28 cellular contexts compared by ENCODE assay signal in the genomic region with DNA sequence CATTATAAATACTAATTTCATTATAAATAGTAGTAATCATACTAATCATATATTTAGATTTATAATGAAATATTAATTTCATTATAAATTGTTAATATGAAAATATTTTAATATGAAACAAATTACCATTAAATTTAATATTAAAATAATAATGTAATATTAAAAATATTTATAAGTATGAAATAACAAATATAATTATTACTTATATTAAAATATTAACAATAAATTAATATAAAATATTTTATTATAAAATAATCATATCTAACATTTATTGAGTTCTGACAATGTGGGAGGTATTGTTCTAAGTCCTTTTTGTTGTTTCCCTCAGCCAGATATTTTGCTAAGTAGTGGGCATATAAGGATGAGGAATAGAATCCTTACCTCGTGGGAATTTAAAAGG.
"Had no signal": no experiment of that assay in that cellular context is flagged by ENCODE, and none has a peak within 500 bp of the region (broad histone marks: within the 10 kb centered on the region; RNA-seq: fewer than 3 reads in every experiment).

No MANE protein-coding gene starts in this region.

- H3K27me3 ChIP-seq: left lung, neural progenitor cell, neutrophil, spleen, suprapubic skin, tibial artery, upper lobe of right lung had no signal

- H3K4me1 ChIP-seq: left lung, lower lobe of right lung, neural progenitor cell, prostate gland, spleen, suprapubic skin, tibial artery, upper lobe of right lung had no signal

- H3K9me3 ChIP-seq: lower lobe of right lung, neutrophil, prostate gland, suprapubic skin, thoracic aorta, tibial artery, upper lobe of right lung had no signal

- H3K36me3 ChIP-seq: left lung, lower lobe of right lung, neural progenitor cell, neutrophil, prostate gland, spleen, suprapubic skin, thoracic aorta, upper lobe of right lung had no signal

- H3K4me3 Mint-ChIP-seq: naive thymus-derived CD8-positive, alpha-beta T cell; nephron progenitor cell; neural progenitor cell; stimulated activated effector memory CD8-positive, alpha-beta T cell treated with anti-CD3 and anti-CD28 coated beads, Interleukin-12 subunit alpha, Interleukin-12 subunit beta, amount 100 ng/mL, for 72 hours; stimulated activated naive CD8-positive, alpha-beta T cell treated with anti-CD3 and anti-CD28 coated beads, Interleukin-15, Interleukin-2, amounts not matched to agents 100 ng/mL and 50 ng/mL, for 24 hours had no signal

- FAIRE-seq: keratinocyte, urothelium cell line had no signal

- H3K27ac Mint-ChIP-seq: naive thymus-derived CD8-positive, alpha-beta T cell; neural progenitor cell; stimulated activated effector memory CD8-positive, alpha-beta T cell treated with anti-CD3 and anti-CD28 coated beads, Interleukin-12 subunit alpha, Interleukin-12 subunit beta, amount 100 ng/mL, for 72 hours; stimulated activated naive CD8-positive, alpha-beta T cell treated with anti-CD3 and anti-CD28 coated beads, Interleukin-15, Interleukin-2, amounts not matched to agents 100 ng/mL and 50 ng/mL, for 24 hours had no signal

- H3K27ac ChIP-seq: left lung, lower lobe of right lung, neural progenitor cell, neutrophil, prostate gland, skin epidermis, spleen, suprapubic skin, thoracic aorta, tibial artery, upper lobe of right lung had no signal

- H3K4me1 Mint-ChIP-seq: naive thymus-derived CD8-positive, alpha-beta T cell; stimulated activated effector memory CD8-positive, alpha-beta T cell treated with anti-CD3 and anti-CD28 coated beads, Interleukin-12 subunit alpha, Interleukin-12 subunit beta, amount 100 ng/mL, for 72 hours had no signal

- ATAC-seq: left colon; left lung; lower lobe of right lung; naive thymus-derived CD8-positive, alpha-beta T cell; right cardiac atrium; sciatic nerve; stimulated activated effector memory CD8-positive, alpha-beta T cell treated with anti-CD3 and anti-CD28 coated beads, Interleukin-12 subunit alpha, Interleukin-12 subunit beta, amount 100 ng/mL, for 72 hours; upper lobe of right lung had no signal

- H3K36me3 Mint-ChIP-seq: stimulated activated effector memory CD8-positive, alpha-beta T cell treated with anti-CD3 and anti-CD28 coated beads, Interleukin-12 subunit alpha, Interleukin-12 subunit beta, amount 100 ng/mL, for 72 hours had no signal

- H3K27me3 Mint-ChIP-seq: naive thymus-derived CD8-positive, alpha-beta T cell; stimulated activated naive CD8-positive, alpha-beta T cell treated with anti-CD3 and anti-CD28 coated beads, Interleukin-15, Interleukin-2, amounts not matched to agents 100 ng/mL and 50 ng/mL, for 24 hours had no signal

- DNase-seq: hippocampal formation; left colon; left lung; lower lobe of right lung; mammary epithelial cell; mesenchymal stem cell; naive thymus-derived CD8-positive, alpha-beta T cell; nephron progenitor cell; occipital lobe; retina; right cardiac atrium; spleen; stimulated activated CD4-positive, alpha-beta T cell treated with anti-CD3 and anti-CD28 coated beads, Interleukin-4, amount 100 ng/mL, for 24 hours; stimulated activated naive CD4-positive, alpha-beta T cell; tibial artery; trophoblast cell; upper lobe of right lung had no signal

- H3K4me3 ChIP-seq: left lung, lower lobe of right lung, neural progenitor cell, prostate gland, skin epidermis, spleen, suprapubic skin, thoracic aorta, tibial artery, upper lobe of right lung had no signal
